Comparison of ENCODE assay signal across 8 cellular contexts in the genomic region with DNA sequence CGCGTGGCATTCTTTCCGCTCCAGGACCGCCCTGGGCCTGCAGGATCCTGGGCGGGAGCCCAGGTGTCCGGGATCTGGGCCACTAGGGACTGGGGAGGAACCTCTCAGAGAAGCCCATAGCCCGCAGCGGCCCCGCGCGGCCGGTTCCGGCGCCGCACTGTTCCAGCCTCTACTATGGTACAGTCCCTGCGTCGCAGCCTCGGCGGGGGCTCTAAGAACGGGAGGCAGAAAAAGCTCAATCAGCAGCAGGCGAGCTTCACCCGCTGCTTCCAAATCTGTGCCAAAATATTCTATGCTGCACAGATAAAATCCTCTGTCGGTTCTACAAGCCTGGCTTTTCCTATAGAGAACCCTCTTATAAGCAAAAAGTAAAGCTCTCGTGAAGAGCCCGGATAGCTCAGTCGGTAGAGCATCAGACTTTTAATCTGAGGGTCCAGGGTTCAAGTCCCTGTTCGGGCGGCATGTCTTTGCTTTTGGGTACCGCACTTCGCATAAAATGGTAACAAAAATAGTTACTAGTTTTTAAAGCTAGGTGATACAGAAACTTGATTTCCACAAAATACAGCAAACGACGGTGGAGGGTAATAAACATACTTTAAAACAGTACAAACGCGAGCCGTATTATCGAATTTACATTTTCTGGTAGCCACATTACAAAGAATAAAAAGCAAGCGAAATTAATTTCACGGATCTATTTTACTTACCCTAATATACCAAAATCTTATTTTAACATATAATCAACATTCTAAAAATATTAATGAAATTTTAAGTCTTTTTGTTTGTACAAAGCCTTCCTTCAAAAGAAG. TPM values are rescaled to one million over a fixed set of nuclear protein-coding genes. Genes with fewer than 3 reads are reported as not detected.
DNase-seq lines count a peak whose midpoint lies in the region; ATAC-seq and TF ChIP-seq lines count a peak whose summit lies in the region.

No MANE protein-coding gene starts in this region.

- peak overlapping the region; percentile 95 to 99 (median 97) for H3K4me3 Mint-ChIP-seq in immature natural killer cell

- POLR2A ChIA-PET in GM10248 (lab: Yijun Ruan, JAX), result interaction anchor here (0.6 to 2.3 kb wide), 6 partner anchors 18 to 433 kb away, joined by 3 to 17 read pairs (median 4); partner anchors contain the start of gene CTC1

- peaks cover 53 to 60% of the 10 kb centered on the region in 2 donors for H3K4me1 Mint-ChIP-seq in immature natural killer cell

- H3K4me3 ChIP-seq in cardiac fibroblast (replicated peaks in 1 of 2; ENCODE audit: low read depth in 2 of 2, low read length in 2 of 2), result peak overlapping the region; percentile 58 to 62
- H3K4me3 ChIP-seq in smooth muscle cell, result peak overlapping the region; percentile 59

- peaks cover 0 to 4% (median 3%) of the 10 kb centered on the region in 3 donors for H3K36me3 Mint-ChIP-seq in immature natural killer cell

- no peak overlapping the region for H2AFZ ChIP-seq in smooth muscle cell (ENCODE audit: low read depth)

- H3K79me2 ChIP-seq in smooth muscle cell (ENCODE audit: low read depth), result no peaks in the 10 kb centered on the region

- peaks cover 57% of the 10 kb centered on the region for H3K27me3 ChIP-seq in smooth muscle cell (ENCODE audit: low read depth)

- H3K27me3 Mint-ChIP-seq in immature natural killer cell (ENCODE audit: low read depth in 3 of 3), result peaks cover 44 to 61% (median 60%) of the 10 kb centered on the region in 3 donors

- ATAC-seq in HG03039 (IDR thresholded peaks at IDR 0.05; ENCODE audit: unreplicated experiment) (peak; percentile 38), GM18519 (IDR thresholded peaks at IDR 0.05; ENCODE audit: low FRiP score, unreplicated experiment) (no peak)

- CTCF ChIA-PET in GM10248 (lab: Yijun Ruan, JAX), result interaction anchor here (0.7 to 6.9 kb wide), 37 partner anchors 8 to 627 kb away, joined by 3 to 103 read pairs (median 6); partner anchors contain the start of genes ALOX12B, BORCS6 and SLC25A35

- WGBS in smooth muscle cell (ENCODE audit: low lambda C conversion rate), result under 1% methylated on average over 38 of the region's 38 CpGs

- TF ChIP-seq CTCF in GM10248 (IDR thresholded peaks at IDR 0.05; ENCODE audit: control extremely low read depth, extremely low read depth, low read depth, missing control alignments) (peak; percentile 83), cardiac fibroblast (IDR thresholded peaks at IDR 0.05; ENCODE audit: low read depth, low read length) (peak; percentile 96), smooth muscle cell (IDR thresholded peaks at IDR 0.05; ENCODE audit: borderline replicate concordance, insufficient read depth, poor library complexity, severe bottlenecking) (peak; percentile 66)

- no peaks in the 10 kb centered on the region for H3K36me3 ChIP-seq in smooth muscle cell (ENCODE audit: low read depth)

- peaks cover 9% of the 10 kb centered on the region for H3K4me1 ChIP-seq in smooth muscle cell (ENCODE audit: low read depth)

- peak overlapping the region; percentile 92 to 99 (median 96) for H3K27ac Mint-ChIP-seq in immature natural killer cell

- H3K9me3 ChIP-seq in smooth muscle cell (replicated peaks; ENCODE audit: low read depth), result no peaks in the 10 kb centered on the region

- H3F3A ChIP-seq in smooth muscle cell (ENCODE audit: low read depth), result peaks cover 13% of the 10 kb centered on the region

- peak overlapping the region; percentile 92 for H3K4me2 ChIP-seq in smooth muscle cell

- peaks cover 9% of the 10 kb centered on the region for H4K20me1 ChIP-seq in smooth muscle cell (ENCODE audit: low read depth)

- H3K27ac ChIP-seq in smooth muscle cell (ENCODE audit: low read depth), result peak overlapping the region; percentile 89

- peak overlapping the region; percentile 83 for H3K9ac ChIP-seq in smooth muscle cell (ENCODE audit: low read depth)

- peaks cover 0 to 6% (median 0%) of the 10 kb centered on the region in 6 donors for H3K9me3 Mint-ChIP-seq in immature natural killer cell

- peak; percentile 87 for DNase-seq in GM10248 (ENCODE audit: extremely low spot score)
- peak; percentile 86 for DNase-seq in NCI-H2227 (lab: John Stamatoyannopoulos, UW; ENCODE audit: unreplicated experiment)
- DNase-seq in activated CD4-positive, CD25-positive, alpha-beta regulatory T cell (lab: John Stamatoyannopoulos, UW), result peak; percentile 66 to 71 (median 69)
- peak; percentile 87 to 90 for DNase-seq in cardiac fibroblast (ENCODE audit: low read depth in 2 of 2)
- DNase-seq in immature natural killer cell, result peak; percentile 87 to 90 (median 88)
- DNase-seq in smooth muscle cell (lab: John Stamatoyannopoulos, UW; ENCODE audit: unreplicated experiment), result peak; percentile 68

RNA-seq across cellular contexts. Expression of gene ALOXE3, which starts 0.7 kb away (rescaled TPM):
- not detected for polyA plus RNA-seq in immature natural killer cell
- total RNA-seq in smooth muscle cell, result 1.1 and 1.7 TPM in 2 replicates
- 0.25 and 2.3 TPM in 2 replicates for polyA plus RNA-seq in smooth muscle cell

RNA-seq across cellular contexts. Expression of gene HES7, which starts 4.9 kb away (rescaled TPM):
- polyA plus RNA-seq in immature natural killer cell, result not detected
- not detected in 2 replicates for total RNA-seq in smooth muscle cell
- not detected in 2 replicates for polyA plus RNA-seq in smooth muscle cell

RNA-seq across cellular contexts. Expression of gene ALOX12B, which starts 31.5 kb away (rescaled TPM):
- polyA plus RNA-seq in immature natural killer cell (under 1 TPM in 1 of 3 donors, not detected in 2; 0.17 TPM), smooth muscle cell (3.0 and 3.7 TPM in 2 replicates)
- 4.7 and 4.9 TPM in 2 replicates for total RNA-seq in smooth muscle cell

RNA-seq across cellular contexts. Expression of gene PER1, which starts 33.2 kb away (rescaled TPM):
- polyA plus RNA-seq in immature natural killer cell (1 to 10 TPM; 3.5 to 8.5 (median 4.5) TPM), smooth muscle cell (55.2 and 85.9 TPM in 2 replicates)
- 25.8 and 29.0 TPM in 2 replicates for total RNA-seq in smooth muscle cell

RNA-seq across cellular contexts. Expression of gene VAMP2, which starts 43.8 kb away (rescaled TPM):
- polyA plus RNA-seq in immature natural killer cell (10 to 100 TPM; 33.6 to 93.6 (median 39.5) TPM), smooth muscle cell (20.1 and 28.9 TPM in 2 replicates)
- 5.7 and 8.1 TPM in 2 replicates for total RNA-seq in smooth muscle cell
